ENCODE assay signal across 22 cellular contexts in the genomic region with DNA sequence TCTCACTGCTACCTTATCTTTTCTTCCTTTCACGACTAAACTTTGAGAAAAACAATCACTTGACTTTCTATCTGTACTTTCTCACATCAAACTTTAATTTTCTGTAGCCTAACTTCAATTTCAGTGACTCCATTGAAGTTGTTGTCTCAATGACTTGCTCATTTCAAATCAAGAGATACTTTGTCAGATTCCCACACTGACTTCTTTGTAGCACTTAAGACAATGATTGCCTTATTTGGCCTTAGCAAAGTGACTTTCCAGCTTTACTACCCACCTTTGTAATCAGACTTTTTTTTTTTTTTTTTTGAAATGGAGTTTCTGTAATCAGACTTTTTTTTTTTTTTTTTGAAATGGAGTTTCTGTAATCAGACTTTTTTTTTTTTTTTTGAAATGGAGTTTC.
"Had no signal": no experiment of that assay in that cellular context is flagged by ENCODE, and none has a peak within 500 bp of the region (broad histone marks: within the 10 kb centered on the region; RNA-seq: fewer than 3 reads in every experiment).

No MANE protein-coding gene starts in this region.

- H3K27ac ChIP-seq: adrenal gland, cardiac muscle cell, colonic mucosa, esophagus squamous epithelium, lower lobe of right lung, VCaP had no signal

- ATAC-seq: activated CD4-positive, alpha-beta T cell treated with anti-CD3 and anti-CD28 coated beads for 36 hours; heart left ventricle; left colon; lower lobe of right lung; SK-N-SH treated with all-trans-retinoic acid at 6 μM for 48 hours had no signal

- H3K4me3 ChIP-seq: adrenal gland, cardiac muscle cell, colonic mucosa, esophagus squamous epithelium, heart left ventricle, lower lobe of right lung, smooth muscle cell, thoracic aorta had no signal

- H3K36me3 ChIP-seq: colonic mucosa had no signal

- DNase-seq: activated CD4-positive, alpha-beta memory T cell treated with anti-CD3 and anti-CD28 coated beads, Interleukin-2, amount 10 ng/mL, durations not matched to agents 7 days and 5 days; activated CD4-positive, alpha-beta T cell treated with anti-CD3 and anti-CD28 coated beads for 36 hours; activated effector memory CD4-positive, alpha-beta T cell treated with Interleukin-2 at 50 U/mL for 16 hours; activated T-cell treated with anti-CD3 and anti-CD28 coated beads, Interleukin-2, amount 50 U/mL, for 24 hours; colonic mucosa; esophagus squamous epithelium; foreskin fibroblast; heart left ventricle; left colon; lower lobe of right lung; naive B cell; posterior cingulate gyrus; right cardiac atrium; stimulated activated CD4-positive, alpha-beta T cell treated with anti-CD3 and anti-CD28 coated beads, Interleukin-4, amount 100 ng/mL, for 4 hours; stimulated activated CD8-positive, alpha-beta memory T cell treated with anti-CD3 and anti-CD28 coated beads, Interleukin-4, amount 100 ng/mL, for 48 hours; T-helper 1 cell had no signal

- H3K27me3 ChIP-seq: adrenal gland, cardiac muscle cell, colonic mucosa, esophagus squamous epithelium, heart left ventricle had no signal

- H3K4me1 ChIP-seq: colonic mucosa, lower lobe of right lung had no signal

- H3K9me3 ChIP-seq: adrenal gland, colonic mucosa, esophagus squamous epithelium, heart left ventricle, lower lobe of right lung, thoracic aorta had no signal
